Comparison of ENCODE assay signal across 9 cellular contexts in the genomic region with DNA sequence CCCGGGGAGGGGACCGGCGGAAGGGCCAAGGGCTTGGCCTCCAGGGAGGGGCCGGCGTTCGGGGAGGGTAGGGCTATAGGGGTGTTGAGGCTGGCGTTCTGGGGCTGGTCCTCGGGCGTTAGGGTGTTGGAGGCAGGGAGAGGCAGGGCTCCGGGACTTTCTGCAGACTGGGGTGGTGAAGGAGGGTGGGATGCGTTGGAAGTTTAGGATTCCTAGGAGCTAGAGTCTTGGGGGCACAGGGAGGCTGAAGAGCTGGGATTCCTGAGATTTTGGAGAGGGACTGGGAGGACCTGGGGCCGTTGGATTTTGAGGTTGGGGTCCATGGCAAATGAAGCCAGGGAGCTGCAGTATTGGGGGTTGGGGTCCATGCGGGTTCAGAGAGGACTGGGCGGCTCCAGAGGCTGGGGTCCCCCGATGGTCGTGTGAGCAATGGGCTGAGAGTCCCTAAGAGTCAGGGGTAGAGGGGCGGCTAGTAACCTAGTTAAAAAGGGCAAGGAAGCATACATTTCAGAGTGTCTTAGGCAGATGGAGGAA. TPM values are rescaled to one million over a fixed set of nuclear protein-coding genes. Genes with fewer than 3 reads are reported as not detected.
A peak's percentile ranks its signal among the peaks of the same experiment; 100 is the strongest.
DNase-seq lines count a peak whose midpoint lies in the region; ATAC-seq, FAIRE-seq and TF ChIP-seq lines count a peak whose summit lies in the region.
"Had no signal": no experiment of that assay in that cellular context is flagged by ENCODE, and none has a peak within 500 bp of the region (broad histone marks: within the 10 kb centered on the region; RNA-seq: fewer than 3 reads in every experiment).

No MANE protein-coding gene starts in this region.

- WGBS in thymus, result 4% methylated on average over 17 of the region's 17 CpGs

- H3K4me1 ChIP-seq in BE2C (no peaks in the 10 kb centered on the region), keratinocyte (ENCODE audit: control insufficient read depth, extremely low read depth, insufficient read depth, low read length) (peaks cover 10% of the 10 kb centered on the region), thymus (ENCODE audit: control insufficient read depth, insufficient read depth, low read length) (peaks cover 14% of the 10 kb centered on the region)

- peak overlapping the region; percentile 92 for H3K4me3 Mint-ChIP-seq in activated T-helper 2 cell treated with anti-CD3 and anti-CD28 coated beads, Interferon-gamma antibody, Interleukin-2, Interleukin-4, amounts not matched to agents 10 μg/mL and 5 μg/mL and 100 μg/mL, durations not matched to agents 14 hours and 24 hours and 36 hours (ENCODE audit: low read depth)

- H3K27ac ChIP-seq in keratinocyte (ENCODE audit: control insufficient read depth, insufficient read depth, low read length) (peak overlapping the region; percentile 70), thymus (ENCODE audit: low read depth) (no peak overlapping the region)

- H4K20me1 ChIP-seq in keratinocyte (ENCODE audit: control insufficient read depth, extremely low read depth, insufficient read depth, low read length), result no peaks in the 10 kb centered on the region

- peaks cover 50% of the 10 kb centered on the region for H3K36me3 Mint-ChIP-seq in activated T-helper 2 cell treated with anti-CD3 and anti-CD28 coated beads, Interferon-gamma antibody, Interleukin-2, Interleukin-4, amounts not matched to agents 10 μg/mL and 5 μg/mL and 100 μg/mL, durations not matched to agents 14 hours and 24 hours and 36 hours (ENCODE audit: low read depth)

- dilution Hi-C loops in keratinocyte (cut with MboI; ENCODE audit: extremely low pct_ligation_motif_present, low sequenced_read_pairs), result no loop called here

- H3K9me1 ChIP-seq in keratinocyte (ENCODE audit: control insufficient read depth, extremely low read depth, insufficient read depth, low read length), result no peaks in the 10 kb centered on the region

- peak overlapping the region; percentile 37 for H2AFZ ChIP-seq in keratinocyte (ENCODE audit: control insufficient read depth, low read length)

- TF ChIP-seq CTCF in BE2C (IDR thresholded peaks at IDR 0.05; ENCODE audit: low read depth, low read length) (no peak), keratinocyte (optimal IDR thresholded peaks at IDR 0.05 in 1 of 3, IDR thresholded peaks at IDR 0.05 in 1 of 3, conservative IDR thresholded peaks at IDR 0.05 in 1 of 3; ENCODE audit: extremely low read depth in 1 of 3, insufficient read depth in 2 of 3, low read length in 3 of 3) (no peak)

- peaks cover 17% of the 10 kb centered on the region for H3K4me1 Mint-ChIP-seq in activated T-helper 2 cell treated with anti-CD3 and anti-CD28 coated beads, Interferon-gamma antibody, Interleukin-2, Interleukin-4, amounts not matched to agents 10 μg/mL and 5 μg/mL and 100 μg/mL, durations not matched to agents 14 hours and 24 hours and 36 hours (ENCODE audit: low read depth)

- no peaks in the 10 kb centered on the region for H3K27me3 ChIP-seq in BE2C
- H3K27me3 ChIP-seq in keratinocyte (ENCODE audit: control insufficient read depth, extremely low read depth, insufficient read depth, low read length), result no peaks in the 10 kb centered on the region
- H3K27me3 ChIP-seq in thymus (ENCODE audit: control insufficient read depth, insufficient read depth), result no peaks in the 10 kb centered on the region

- peak; percentile 12 for ATAC-seq in HG02588 (IDR thresholded peaks at IDR 0.05; ENCODE audit: unreplicated experiment)
- no peak for ATAC-seq in GM19455 (IDR thresholded peaks at IDR 0.05; ENCODE audit: unreplicated experiment)
- ATAC-seq in HG03439 (IDR thresholded peaks at IDR 0.05; ENCODE audit: unreplicated experiment), result no peak

- no peak for FAIRE-seq in keratinocyte (lab: Jason Lieb, UNC)

- DNase-seq in BE2C, result peak; percentile 20
- no peak for DNase-seq in activated T-helper 2 cell treated with anti-CD3 and anti-CD28 coated beads, Interferon-gamma antibody, Interleukin-2, Interleukin-4, amounts not matched to agents 10 μg/mL and 5 μg/mL and 100 μg/mL, durations not matched to agents 14 hours and 24 hours and 36 hours (ENCODE audit: low spot score)
- DNase-seq in keratinocyte (ENCODE audit: low read depth, low spot score), result no peak
- DNase-seq in KBM-7, result no peak

- peak overlapping the region; percentile 79 for H3K27ac Mint-ChIP-seq in activated T-helper 2 cell treated with anti-CD3 and anti-CD28 coated beads, Interferon-gamma antibody, Interleukin-2, Interleukin-4, amounts not matched to agents 10 μg/mL and 5 μg/mL and 100 μg/mL, durations not matched to agents 14 hours and 24 hours and 36 hours

- intact Hi-C loops in activated T-helper 2 cell treated with anti-CD3 and anti-CD28 coated beads, Interferon-gamma antibody, Interleukin-2, Interleukin-4, amounts not matched to agents 10 μg/mL and 5 μg/mL and 100 μg/mL, durations not matched to agents 14 hours and 24 hours and 36 hours (cut with micrococcal nuclease), result loop anchor here (2.0 kb wide), 3 partner anchors 23 to 57 kb away; a partner anchor contains a TSS

- H3K4me3 ChIP-seq in BE2C (ENCODE audit: low read depth, low read length) (peak overlapping the region; percentile 87), keratinocyte (ENCODE audit: control insufficient read depth in 2 of 3, extremely low read depth in 1 of 3, insufficient read depth in 2 of 3, low read depth in 1 of 3, low read length in 3 of 3) (peak overlapping the region; percentile 86 to 91 (median 91)), thymus (ENCODE audit: low read length) (peak overlapping the region; percentile 86)

- H3K9me3 ChIP-seq in BE2C, result no peaks in the 10 kb centered on the region
- H3K9me3 ChIP-seq in keratinocyte (ENCODE audit: control insufficient read depth, low read depth, low read length), result no peaks in the 10 kb centered on the region
- H3K9me3 ChIP-seq in thymus (ENCODE audit: control insufficient read depth), result no peaks in the 10 kb centered on the region

- H3K9me3 Mint-ChIP-seq in activated T-helper 2 cell treated with anti-CD3 and anti-CD28 coated beads, Interferon-gamma antibody, Interleukin-2, Interleukin-4, amounts not matched to agents 10 μg/mL and 5 μg/mL and 100 μg/mL, durations not matched to agents 14 hours and 24 hours and 36 hours, result no peaks in the 10 kb centered on the region

- H3K9ac ChIP-seq in keratinocyte (ENCODE audit: control insufficient read depth, extremely low read depth, insufficient read depth, low read length), result peak overlapping the region; percentile 86

- H3K27me3 Mint-ChIP-seq in activated T-helper 2 cell treated with anti-CD3 and anti-CD28 coated beads, Interferon-gamma antibody, Interleukin-2, Interleukin-4, amounts not matched to agents 10 μg/mL and 5 μg/mL and 100 μg/mL, durations not matched to agents 14 hours and 24 hours and 36 hours (ENCODE audit: low read depth), result no peaks in the 10 kb centered on the region

- H3K36me3 ChIP-seq in BE2C (peaks cover 18% of the 10 kb centered on the region), keratinocyte (ENCODE audit: control insufficient read depth in 2 of 2, extremely low read depth in 1 of 2, insufficient read depth in 2 of 2, low read length in 2 of 2) (peaks cover 19 to 20% of the 10 kb centered on the region in 2 experiments), thymus (ENCODE audit: control insufficient read depth, insufficient read depth) (peaks cover 34% of the 10 kb centered on the region)

- in situ Hi-C loops in KBM-7 (cut with MboI; ENCODE audit: low pct_unique_long_range_greater_than_20kb, low sequenced_read_pairs), result no loop called here

- peak overlapping the region; percentile 95 for H3K4me2 ChIP-seq in keratinocyte (ENCODE audit: control insufficient read depth, extremely low read depth, insufficient read depth, low read depth, low read length)

- H3K79me2 ChIP-seq in keratinocyte (ENCODE audit: control insufficient read depth, insufficient read depth, low read length), result peaks cover 26% of the 10 kb centered on the region

RNA-seq across cellular contexts. Expression of a gene that starts 0.7 kb away (rescaled TPM):
- polyA plus RNA-seq in BE2C (2012; ENCODE audit: insufficient read depth, insufficient read length, low read depth), result 20.0 TPM
- 98.3 and 106 TPM in 2 replicates for total RNA-seq in activated T-helper 2 cell treated with anti-CD3 and anti-CD28 coated beads, Interferon-gamma antibody, Interleukin-2, Interleukin-4, amounts not matched to agents 10 μg/mL and 5 μg/mL and 100 μg/mL, durations not matched to agents 14 hours and 24 hours and 36 hours
- polyA plus RNA-seq in keratinocyte (51.4 to 57.0 TPM (median 56.5 TPM) in 3 replicates), thymus (49.1 TPM)
- 7.0 TPM for polyA plus RNA-seq in keratinocyte (2011; ENCODE audit: low read depth)
- 22.1 and 33.7 TPM in 2 replicates for polyA plus RNA-seq in keratinocyte (2011; cell fraction: cytosol; rRNA removed)
- polyA plus RNA-seq in keratinocyte (2011; cell fraction: nucleus; rRNA removed), result 199 and 221 TPM in 2 replicates
- polyA plus RNA-seq in keratinocyte (2012; ENCODE audit: low replicate concordance), result 22.4 and 28.8 TPM in 2 replicates
- polyA minus RNA-seq in keratinocyte, result 25.5 to 68.1 TPM (median 41.3 TPM) in 3 replicates
- polyA minus RNA-seq in keratinocyte (2011; cell fraction: cytosol; rRNA and poly(A)+ RNA removed), result 11.5 TPM
- 36.9 and 58.0 TPM in 2 replicates for polyA minus RNA-seq in keratinocyte (2011; cell fraction: nucleus; rRNA and poly(A)+ RNA removed)

RNA-seq across cellular contexts. Expression of a gene that starts 19.7 kb away (rescaled TPM):
- not detected for polyA plus RNA-seq in BE2C (2012; ENCODE audit: insufficient read depth, insufficient read length, low read depth)
- 0.18 and 0.23 TPM in 2 replicates for total RNA-seq in activated T-helper 2 cell treated with anti-CD3 and anti-CD28 coated beads, Interferon-gamma antibody, Interleukin-2, Interleukin-4, amounts not matched to agents 10 μg/mL and 5 μg/mL and 100 μg/mL, durations not matched to agents 14 hours and 24 hours and 36 hours
- polyA plus RNA-seq in keratinocyte, result 0.04 TPM in 1 of 3 replicates, not detected in the others
- not detected for polyA plus RNA-seq in keratinocyte (2011; ENCODE audit: low read depth)
- polyA plus RNA-seq in keratinocyte (2011; cell fraction: cytosol; rRNA removed), result not detected in 2 replicates
- not detected in 2 replicates for polyA plus RNA-seq in keratinocyte (2011; cell fraction: nucleus; rRNA removed)
- polyA plus RNA-seq in keratinocyte (2012; ENCODE audit: low replicate concordance), result not detected in 2 replicates
- not detected in 3 replicates for polyA minus RNA-seq in keratinocyte
- not detected for polyA minus RNA-seq in keratinocyte (2011; cell fraction: cytosol; rRNA and poly(A)+ RNA removed)
- polyA minus RNA-seq in keratinocyte (2011; cell fraction: nucleus; rRNA and poly(A)+ RNA removed), result not detected in 2 replicates
- 16.9 TPM for polyA plus RNA-seq in thymus
- total RNA-seq: pulmonary artery endothelial cell had no signal

RNA-seq across cellular contexts. Expression of a gene that starts 23.1 kb away (rescaled TPM):
- 56.8 TPM for polyA plus RNA-seq in BE2C (2012; ENCODE audit: insufficient read depth, insufficient read length, low read depth)
- total RNA-seq in activated T-helper 2 cell treated with anti-CD3 and anti-CD28 coated beads, Interferon-gamma antibody, Interleukin-2, Interleukin-4, amounts not matched to agents 10 μg/mL and 5 μg/mL and 100 μg/mL, durations not matched to agents 14 hours and 24 hours and 36 hours, result 22.0 and 25.8 TPM in 2 replicates
- polyA plus RNA-seq in keratinocyte, result 16.3 to 34.7 TPM (median 23.7 TPM) in 3 replicates
- polyA plus RNA-seq in keratinocyte (2011; ENCODE audit: low read depth), result 8.5 TPM
- polyA plus RNA-seq in keratinocyte (2011; cell fraction: cytosol; rRNA removed), result 17.6 and 34.6 TPM in 2 replicates
- polyA plus RNA-seq in keratinocyte (2011; cell fraction: nucleus; rRNA removed), result 74.6 and 84.8 TPM in 2 replicates
- 29.0 and 30.6 TPM in 2 replicates for polyA plus RNA-seq in keratinocyte (2012; ENCODE audit: low replicate concordance)
- polyA minus RNA-seq in keratinocyte, result 22.7 to 59.2 TPM (median 33.6 TPM) in 3 replicates
- 61.2 TPM for polyA minus RNA-seq in keratinocyte (2011; cell fraction: cytosol; rRNA and poly(A)+ RNA removed)
- polyA minus RNA-seq in keratinocyte (2011; cell fraction: nucleus; rRNA and poly(A)+ RNA removed), result 41.3 and 51.9 TPM in 2 replicates
- 75.1 TPM for polyA plus RNA-seq in thymus

RNA-seq across cellular contexts. Expression of a gene that starts 26.4 kb away (rescaled TPM):
- polyA plus RNA-seq in BE2C (2012; ENCODE audit: insufficient read depth, insufficient read length, low read depth), result 47.7 TPM
- 20.6 and 24.2 TPM in 2 replicates for total RNA-seq in activated T-helper 2 cell treated with anti-CD3 and anti-CD28 coated beads, Interferon-gamma antibody, Interleukin-2, Interleukin-4, amounts not matched to agents 10 μg/mL and 5 μg/mL and 100 μg/mL, durations not matched to agents 14 hours and 24 hours and 36 hours
- polyA plus RNA-seq in keratinocyte (8.7 to 11.8 TPM (median 9.0 TPM) in 3 replicates), thymus (21.2 TPM)
- 9.7 TPM for polyA plus RNA-seq in keratinocyte (2011; ENCODE audit: low read depth)
- polyA plus RNA-seq in keratinocyte (2011; cell fraction: cytosol; rRNA removed), result 3.6 and 12.6 TPM in 2 replicates
- polyA plus RNA-seq in keratinocyte (2011; cell fraction: nucleus; rRNA removed), result 11.8 and 14.4 TPM in 2 replicates
- polyA plus RNA-seq in keratinocyte (2012; ENCODE audit: low replicate concordance), result 5.8 and 14.4 TPM in 2 replicates
- polyA minus RNA-seq in keratinocyte, result 4.3 to 5.6 TPM (median 4.8 TPM) in 3 replicates
- polyA minus RNA-seq in keratinocyte (2011; cell fraction: cytosol; rRNA and poly(A)+ RNA removed), result 11.5 TPM
- 9.1 and 10.0 TPM in 2 replicates for polyA minus RNA-seq in keratinocyte (2011; cell fraction: nucleus; rRNA and poly(A)+ RNA removed)

RNA-seq across cellular contexts. Expression of a gene that starts 33.4 kb away (rescaled TPM):
- 4.0 TPM for polyA plus RNA-seq in BE2C (2012; ENCODE audit: insufficient read depth, insufficient read length, low read depth)
- total RNA-seq in activated T-helper 2 cell treated with anti-CD3 and anti-CD28 coated beads, Interferon-gamma antibody, Interleukin-2, Interleukin-4, amounts not matched to agents 10 μg/mL and 5 μg/mL and 100 μg/mL, durations not matched to agents 14 hours and 24 hours and 36 hours, result 273 and 294 TPM in 2 replicates
- polyA plus RNA-seq in keratinocyte (1.2 to 3.0 TPM (median 1.2 TPM) in 3 replicates), thymus (239 TPM)
- polyA plus RNA-seq in keratinocyte (2011; ENCODE audit: low read depth), result 3.0 TPM
- 0.26 and 0.46 TPM in 2 replicates for polyA plus RNA-seq in keratinocyte (2011; cell fraction: cytosol; rRNA removed)
- 22.6 and 25.9 TPM in 2 replicates for polyA plus RNA-seq in keratinocyte (2011; cell fraction: nucleus; rRNA removed)
- 0.69 and 3.4 TPM in 2 replicates for polyA plus RNA-seq in keratinocyte (2012; ENCODE audit: low replicate concordance)
- polyA minus RNA-seq in keratinocyte, result 0.64 to 2.5 TPM (median 0.92 TPM) in 3 replicates
- polyA minus RNA-seq in keratinocyte (2011; cell fraction: cytosol; rRNA and poly(A)+ RNA removed), result not detected
- polyA minus RNA-seq in keratinocyte (2011; cell fraction: nucleus; rRNA and poly(A)+ RNA removed), result 1.6 TPM in 2 replicates

Comparison
In these comparisons a context has a peak if more than half of its experiments do, and no peak if none do; other contexts are left out.
1. RNA of a gene that starts 19.7 kb away (polyA plus RNA-seq): 16.9 TPM in thymus (single experiment); 0.04 TPM in keratinocyte; every median in the first group is over 10 times any median in the second.
2. Peak in every context shown above with its lines, with median percentiles within 50 percentile points of each other: H3K4me3 ChIP-seq.